In genomic region chr18:67669993-67670671, GRCh38 we compare ENCODE assay signal across 22 cellular contexts.
A peak's percentile ranks its signal among the peaks of the same experiment; 100 is the strongest.
DNase-seq lines count a peak whose midpoint lies in the region; ATAC-seq and TF ChIP-seq lines count a peak whose summit lies in the region.
"Had no signal": no experiment of that assay in that cellular context is flagged by ENCODE, and none has a peak within 500 bp of the region (broad histone marks: within the 10 kb centered on the region; RNA-seq: fewer than 3 reads in every experiment).

No MANE protein-coding gene starts in this region.

- H4K20me1 ChIP-seq in GM23248 (ENCODE audit: insufficient read depth), result no peaks in the 10 kb centered on the region

- DNase-seq in GM23248, result peak; percentile 88
- DNase-seq in fibroblast of mammary gland (ENCODE audit: low read depth), result peak; percentile 96
- DNase-seq in smooth muscle cell of the brain vasculature (ENCODE audit: low read depth, low spot score), result peak; percentile 21
- no peak for DNase-seq in NCI-H1694 treated with DMSO at 0.1 percent for 48 hours (lab: John Stamatoyannopoulos, UW)
- no peak for DNase-seq in cardiac septum (ENCODE audit: low spot score)
- DNase-seq: activated CD4-positive, alpha-beta T cell treated with anti-CD3 and anti-CD28 coated beads, Interleukin-2, amount 10 ng/mL, durations not matched to agents 7 days and 5 days; activated naive CD4-positive, alpha-beta T cell treated with anti-CD3 and anti-CD28 coated beads, Interleukin-2, amount 50 U/mL, for 16 hours; activated T-cell treated with anti-CD3 and anti-CD28 coated beads for 4 hours; CD8-positive, alpha-beta memory T cell; H7; heart right ventricle; NCI-H1048; NCI-H2171; nucleus accumbens; sigmoid colon; stimulated activated CD4-positive, alpha-beta T cell treated with anti-CD3 and anti-CD28 coated beads, Interleukin-4, amount 100 ng/mL, for 4 hours; T1000; tibial artery had no signal

- no peaks in the 10 kb centered on the region for H3K9me2 ChIP-seq in GM23248 (ENCODE audit: insufficient read depth)

- H3K4me3 ChIP-seq in GM23248 (peak overlapping the region; percentile 54), WI38 (ENCODE audit: low read depth, low read length) (peak overlapping the region; percentile 29), fibroblast of mammary gland (ENCODE audit: control insufficient read depth, low read depth, low read length) (no peak overlapping the region)
- H3K4me3 ChIP-seq: GM12878, heart right ventricle, sigmoid colon, tibial artery had no signal

- peak overlapping the region; percentile 41 for H3K9ac ChIP-seq in GM23248

- 34 to 38% methylated on average over 4 of the region's 4 CpGs for WGBS in GM23248 (ENCODE audit: low coverage in 1 of 2, low lambda C conversion rate in 2 of 2, missing lambda C conversion rate in 2 of 2), 2 experiments

- intact Hi-C loops in cardiac septum (cut with DNase I), result no loop called here

- H3K79me2 ChIP-seq in GM23248 (ENCODE audit: insufficient read depth), result no peaks in the 10 kb centered on the region

- no peaks in the 10 kb centered on the region for H3K9me3 ChIP-seq in GM23248 (ENCODE audit: low read depth)
- H3K9me3 ChIP-seq: heart right ventricle, sigmoid colon, tibial artery had no signal

- H2AFZ ChIP-seq in GM23248, result no peak overlapping the region

- no peak for TF ChIP-seq CTCF in WI38 (IDR thresholded peaks at IDR 0.05; ENCODE audit: low read depth, low read length)
- no peak for TF ChIP-seq CTCF in fibroblast of mammary gland (conservative IDR thresholded peaks at IDR 0.05; ENCODE audit: control insufficient read depth, insufficient read depth, low read depth, low read length)

- H3K4me1 ChIP-seq in GM23248 (ENCODE audit: insufficient read depth), result peaks cover 56% of the 10 kb centered on the region
- H3K4me1 ChIP-seq: heart right ventricle, sigmoid colon, tibial artery had no signal

- H3K27ac ChIP-seq in GM23248, result peak overlapping the region; percentile 74
- H3K27ac ChIP-seq: heart right ventricle, sigmoid colon, tibial artery had no signal

- H3K4me2 ChIP-seq in GM23248 (ENCODE audit: unreplicated experiment), result peak overlapping the region; percentile 87

- no peaks in the 10 kb centered on the region for H3K36me3 ChIP-seq in GM23248 (ENCODE audit: low read depth)
- H3K36me3 ChIP-seq: heart right ventricle, sigmoid colon, tibial artery had no signal

- no peak for ATAC-seq in HG03378 (IDR thresholded peaks at IDR 0.05; ENCODE audit: unreplicated experiment)
- ATAC-seq: GM12878, heart right ventricle, Right ventricle myocardium inferior had no signal

- in situ Hi-C loops in GM23248 (cut with MboI), result no loop called here

- no peaks in the 10 kb centered on the region for H3K27me3 ChIP-seq in GM23248 (replicated peaks; ENCODE audit: insufficient read depth)
- H3K27me3 ChIP-seq: heart right ventricle, sigmoid colon, tibial artery had no signal

- peaks cover 33% of the 10 kb centered on the region for H3F3A ChIP-seq in GM23248 (ENCODE audit: insufficient read depth)

Comparison
In these comparisons a context has a peak if more than half of its experiments do, and no peak if none do; other contexts are left out.
1. DNase-seq: peak in GM23248 (single experiment), fibroblast of mammary gland (single experiment) and smooth muscle cell of the brain vasculature (single experiment); none in NCI-H1694 treated with DMSO at 0.1 percent for 48 hours (single experiment) and cardiac septum (single experiment).